Comparison of ENCODE assay signal across 22 cellular contexts in the genomic region with DNA sequence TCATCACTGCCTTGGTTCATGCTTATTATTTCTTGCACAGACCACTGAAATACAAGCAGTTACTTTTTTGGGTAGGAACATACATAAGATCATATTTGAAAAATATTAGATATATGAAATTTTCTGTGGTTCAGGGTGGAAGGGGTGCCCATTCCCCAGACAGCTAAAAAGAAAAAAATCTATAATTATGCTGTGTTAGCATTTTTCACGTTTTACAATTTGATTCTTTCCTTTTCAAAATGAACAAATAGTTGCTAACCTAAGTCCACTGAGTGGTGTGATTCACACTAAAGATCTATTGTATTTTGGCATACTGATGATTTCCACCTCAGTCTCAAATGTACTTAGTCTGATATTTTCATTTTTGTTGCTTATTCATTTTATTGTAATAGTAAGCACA.
DNase-seq lines count a peak whose midpoint lies in the region; ATAC-seq, FAIRE-seq and TF ChIP-seq lines count a peak whose summit lies in the region.
"Had no signal": no experiment of that assay in that cellular context is flagged by ENCODE, and none has a peak within 500 bp of the region (broad histone marks: within the 10 kb centered on the region; RNA-seq: fewer than 3 reads in every experiment).

No MANE protein-coding gene starts in this region.

- H3K36me3 ChIP-seq in IMR-90 (ENCODE audit: control insufficient read depth, insufficient read depth, low read length) (peaks cover 16% of the 10 kb centered on the region), K562 (ENCODE audit: control insufficient read depth, insufficient read depth, low read length) (peaks cover 24% of the 10 kb centered on the region; the same call in 2 of the 3 replicates), H1 (ENCODE audit: control insufficient read depth in 2 of 4, insufficient read depth in 4 of 4, low read length in 3 of 4) (peaks cover 0 to 6% (median 3%) of the 10 kb centered on the region in 4 experiments; a peak in 4 of 8 replicates), MG63 (peaks cover 11% of the 10 kb centered on the region; the same call in 1 of the 2 replicates)

- H3K4me2 ChIP-seq in A549 = no peak overlapping the region
- H3K4me2 ChIP-seq in IMR-90 (ENCODE audit: low read depth, low read length) = no peak overlapping the region
- no peak overlapping the region for H3K4me2 ChIP-seq in K562 (ENCODE audit: insufficient read depth, low read length)
- H3K4me2 ChIP-seq in H1 (ENCODE audit: insufficient read depth in 1 of 2, low read depth in 2 of 2, low read length in 2 of 2) = no peak overlapping the region
- H3K4me2 ChIP-seq: BLaER1 treated with 17β-estradiol and CSF1 and Interleukin-3, amounts not matched to agents 10 nM and 100 nM had no signal

- H2BK12ac ChIP-seq in H1 (ENCODE audit: low read depth, low read length) = no peak overlapping the region

- H2AK9ac ChIP-seq in IMR-90 (replicated peaks; ENCODE audit: low read depth, low read length, poor library complexity) = no peak overlapping the region

- TF ChIP-seq EP300 in A549 (IDR thresholded peaks at IDR 0.05) (no peak), K562 (IDR thresholded peaks at IDR 0.05; ENCODE audit: low read length) (no peak), H1 (IDR thresholded peaks at IDR 0.05; ENCODE audit: borderline replicate concordance in 1 of 2, low read depth in 2 of 2, low read length in 2 of 2) (no peak)

- no peak overlapping the region for H4K8ac ChIP-seq in IMR-90 (ENCODE audit: low read depth in 2 of 2, low read length in 2 of 2)
- no peak overlapping the region for H4K8ac ChIP-seq in H1 (ENCODE audit: extremely low read depth, insufficient read depth, low read length)

- no peaks in the 10 kb centered on the region for H3K4me1 ChIP-seq in A549
- no peaks in the 10 kb centered on the region for H3K4me1 ChIP-seq in IMR-90 (ENCODE audit: control insufficient read depth, insufficient read depth, low read length)
- H3K4me1 ChIP-seq in K562 (replicated peaks in 1 of 2; ENCODE audit: control insufficient read depth in 2 of 2, insufficient read depth in 2 of 2, low read length in 2 of 2) = no peaks in the 10 kb centered on the region
- peaks cover 0 to 2% (median 1%) of the 10 kb centered on the region in 4 experiments; a peak in 3 of 7 replicates for H3K4me1 ChIP-seq in H1 (replicated peaks in 1 of 4; ENCODE audit: control insufficient read depth in 3 of 4, insufficient read depth in 4 of 4, low read length in 3 of 4)
- H3K4me1 ChIP-seq: BLaER1 treated with 17β-estradiol and CSF1 and Interleukin-3, amounts not matched to agents 10 nM and 100 nM; Caco-2 had no signal

- H3K23ac ChIP-seq in IMR-90 (ENCODE audit: low read depth, low read length) (no peak overlapping the region), H1 (ENCODE audit: insufficient read length) (no peak overlapping the region)

- TF ChIP-seq CTCF in A549 (IDR thresholded peaks at IDR 0.05) = no peak
- no peak for TF ChIP-seq CTCF in IMR-90 (conservative IDR thresholded peaks at IDR 0.05; ENCODE audit: low read depth, low read length)
- TF ChIP-seq CTCF in K562 (IDR thresholded peaks at IDR 0.05 in 2 of 3, conservative IDR thresholded peaks at IDR 0.05 in 1 of 3; ENCODE audit: insufficient read depth in 2 of 3, low read depth in 1 of 3, low read length in 3 of 3) = no peak
- no peak for TF ChIP-seq CTCF in H1 (IDR thresholded peaks at IDR 0.05; ENCODE audit: control extremely low read depth in 1 of 3, insufficient read depth in 1 of 3, low read depth in 1 of 3, low read length in 3 of 3)

- H3K79me2 ChIP-seq in K562 (ENCODE audit: control insufficient read depth, insufficient read depth, low read length) (no peaks in the 10 kb centered on the region), H1 (ENCODE audit: control insufficient read depth in 1 of 2, insufficient read depth in 2 of 2, low read length in 2 of 2) (no peaks in the 10 kb centered on the region)

- no peak overlapping the region for H2BK15ac ChIP-seq in IMR-90 (ENCODE audit: low read depth, low read length)
- H2BK15ac ChIP-seq in H1 (ENCODE audit: low read length) = no peak overlapping the region

- H4K20me1 ChIP-seq in IMR-90 (ENCODE audit: insufficient read depth, low read length) (no peaks in the 10 kb centered on the region), K562 (replicated peaks; ENCODE audit: control insufficient read depth, insufficient read depth, low read length) (no peaks in the 10 kb centered on the region), H1 (replicated peaks in 1 of 2; ENCODE audit: control insufficient read depth in 1 of 2, insufficient read depth in 2 of 2, low read length in 2 of 2) (no peaks in the 10 kb centered on the region)
- H4K20me1 ChIP-seq: BLaER1 treated with 17β-estradiol and CSF1 and Interleukin-3, amounts not matched to agents 10 nM and 100 nM had no signal

- in situ Hi-C loops in IMR-90 (cut with MboI; ENCODE audit: low sequenced_read_pairs) = no loop called here
- in situ Hi-C loops in K562 (cut with MboI) = no loop called here

- H3K4me3 ChIP-seq in A549 = no peak overlapping the region
- H3K4me3 ChIP-seq in IMR-90 (ENCODE audit: insufficient read depth, low read depth, low read length) = no peak overlapping the region
- H3K4me3 ChIP-seq in K562 = no peak overlapping the region
- H3K4me3 ChIP-seq in H1 (ENCODE audit: extremely low read depth in 1 of 4, insufficient read depth in 2 of 4, low read depth in 3 of 4, low read length in 4 of 4) = no peak overlapping the region
- no peak overlapping the region for H3K4me3 ChIP-seq in MG63
- H3K4me3 ChIP-seq: BLaER1 treated with 17β-estradiol and CSF1 and Interleukin-3, amounts not matched to agents 10 nM and 100 nM had no signal

- H2AK5ac ChIP-seq in IMR-90 (ENCODE audit: low read depth, low read length) (no peak overlapping the region), H1 (ENCODE audit: low read depth, low read length) (no peak overlapping the region)

- H3K18ac ChIP-seq in IMR-90 (ENCODE audit: low read depth, low read length) (no peak overlapping the region), H1 (ENCODE audit: extremely low read depth, low read length) (no peak overlapping the region)

- no peak for ATAC-seq in A549
- ATAC-seq in IMR-90 (ENCODE audit: low read depth) = no peak
- no peak for ATAC-seq in K562
- ATAC-seq: CD8-positive, alpha-beta T cell had no signal

- DNase-seq in A549 (ENCODE audit: low read depth in 1 of 2, low spot score in 1 of 2) (no peak), IMR-90 (no peak), K562 (ENCODE audit: extremely low read depth in 1 of 4, low spot score in 3 of 4) (no peak), H1 (ENCODE audit: low read depth in 1 of 2, low spot score in 2 of 2) (no peak), MG63 (no peak), NCI-H2196 treated with DMSO at 0.1 percent for 48 hours (lab: John Stamatoyannopoulos, UW; ENCODE audit: unreplicated experiment) (no peak), SHP77 (lab: John Stamatoyannopoulos, UW) (no peak), NCI-H446 treated with DMSO at 0.1 percent for 48 hours (lab: John Stamatoyannopoulos, UW) (no peak)
- DNase-seq: 8988T; AML-193; Caco-2; Calu3; CD4-positive, alpha-beta T cell; CD8-positive, alpha-beta T cell; DMS79 treated with DMSO at 0.1 percent for 48 hours; GF-D8 had no signal

- H3K4ac ChIP-seq in IMR-90 (ENCODE audit: low read depth, low read length) = no peak overlapping the region
- H3K4ac ChIP-seq in H1 (replicated peaks; ENCODE audit: insufficient read length, low read depth, low read length) = no peak overlapping the region

- intact Hi-C loops in IMR-90 (cut with micrococcal nuclease) (no loop called here), K562 (cut with micrococcal nuclease) (no loop called here)

- no peak overlapping the region for H2BK120ac ChIP-seq in IMR-90 (ENCODE audit: low read depth, low read length)
- H2BK120ac ChIP-seq in H1 (replicated peaks; ENCODE audit: low read depth, low read length) = no peak overlapping the region

- H3K56ac ChIP-seq in IMR-90 (ENCODE audit: extremely low read depth, insufficient read depth, low read length) (no peak overlapping the region), H1 (replicated peaks; ENCODE audit: insufficient read length, low read depth, low read length) (no peak overlapping the region)

- WGBS in A549 (ENCODE audit: missing lambda C conversion rate) = 79% methylated on average over 1 of the region's 1 CpG
- WGBS in IMR-90 (ENCODE audit: extremely low coverage in 2 of 2, insufficient read length in 1 of 2), 2 experiments = no CpG with 5 or more reads among the region's 1 CpG
- 29% methylated on average over 1 of the region's 1 CpG for WGBS in K562 (ENCODE audit: insufficient coverage, low coverage, missing lambda C conversion rate)
- WGBS in H1 (ENCODE audit: extremely low coverage in 1 of 2, insufficient coverage in 1 of 2, insufficient read length in 1 of 2, insufficient replicate concordance in 2 of 2, low coverage in 1 of 2, low lambda C conversion rate in 2 of 2, missing lambda C conversion rate in 1 of 2), 2 experiments = 77% methylated on average over 1 of the region's 1 CpG; no CpG with 5 or more reads in 1 of the 2 experiments

- CTCF ChIA-PET in A549 (lab: Yijun Ruan, JAX) = no interaction called here
- CTCF ChIA-PET in IMR-90 (lab: Yijun Ruan, JAX) = no interaction called here
- CTCF ChIA-PET in K562 (lab: Yijun Ruan, JAX; ENCODE audit: low intra/inter-chr PET ratio) = no interaction called here
- CTCF ChIA-PET in H1 (lab: Charles Lee; ENCODE audit: partially characterized antibody) = no interaction called here

- H3K9me1 ChIP-seq in IMR-90 (ENCODE audit: insufficient read depth, low read length) (no peaks in the 10 kb centered on the region), K562 (ENCODE audit: control insufficient read depth, insufficient read depth, low read length) (no peaks in the 10 kb centered on the region)

- BruUV-seq in IMR-90 (replicated peaks; lab: Mats Ljungman, UMichigan) (no TSS peak), K562 (replicated peaks; lab: Mats Ljungman, UMichigan) (no TSS peak)

- H3K9ac ChIP-seq in IMR-90 (ENCODE audit: low read depth, low read length) = no peak overlapping the region
- H3K9ac ChIP-seq in K562 (ENCODE audit: insufficient read depth in 1 of 2, low read depth in 2 of 2, low read length in 2 of 2) = no peak overlapping the region
- H3K9ac ChIP-seq in H1 (replicated peaks in 1 of 4; ENCODE audit: extremely low read depth in 1 of 4, low read depth in 3 of 4, low read length in 3 of 4) = no peak overlapping the region
- H3K9ac ChIP-seq: BLaER1 treated with 17β-estradiol and CSF1 and Interleukin-3, amounts not matched to agents 10 nM and 100 nM had no signal

- H3K27me3 ChIP-seq in IMR-90 (ENCODE audit: control insufficient read depth, insufficient read depth, low read length) (no peaks in the 10 kb centered on the region), K562 (ENCODE audit: control insufficient read depth in 2 of 2, insufficient read depth in 2 of 2, low read length in 2 of 2) (no peaks in the 10 kb centered on the region), H1 (replicated peaks in 1 of 4; ENCODE audit: control insufficient read depth in 3 of 4, extremely low read depth in 1 of 4, insufficient read depth in 3 of 4, low read length in 3 of 4) (no peaks in the 10 kb centered on the region), MG63 (no peaks in the 10 kb centered on the region)
- H3K27me3 ChIP-seq: BLaER1 treated with 17β-estradiol and CSF1 and Interleukin-3, amounts not matched to agents 10 nM and 100 nM had no signal

- dilution Hi-C loops in IMR-90 (cut with HindIII; ENCODE audit: low sequenced_read_pairs, unreplicated experiment) = no loop called here

- H3K79me1 ChIP-seq in IMR-90 (ENCODE audit: low read depth in 1 of 2, low read length in 2 of 2) = no peaks in the 10 kb centered on the region
- no peaks in the 10 kb centered on the region for H3K79me1 ChIP-seq in H1 (ENCODE audit: low read depth, low read length)

- no peaks in the 10 kb centered on the region for H3K23me2 ChIP-seq in H1 (ENCODE audit: low read depth, low read length)

- H3K9me3 ChIP-seq in A549 (no peaks in the 10 kb centered on the region), IMR-90 (ENCODE audit: control insufficient read depth, insufficient read depth, low read length) (no peaks in the 10 kb centered on the region), K562 (replicated peaks; ENCODE audit: control insufficient read depth, insufficient read depth, low read depth, low read length) (no peaks in the 10 kb centered on the region), H1 (ENCODE audit: insufficient read depth in 2 of 2, low read depth in 1 of 2, low read length in 1 of 2) (no peaks in the 10 kb centered on the region), MG63 (no peaks in the 10 kb centered on the region)
- H3K9me3 ChIP-seq: BLaER1 treated with 17β-estradiol and CSF1 and Interleukin-3, amounts not matched to agents 10 nM and 100 nM; Caco-2 had no signal

- no peak overlapping the region for H4K5ac ChIP-seq in IMR-90 (ENCODE audit: low read depth, low read length)
- no peak overlapping the region for H4K5ac ChIP-seq in H1 (ENCODE audit: insufficient read length, low read depth, low read length)

- no peak for TF ChIP-seq POLR2A in A549 (IDR thresholded peaks at IDR 0.05; ENCODE audit: low read length)
- no peak for TF ChIP-seq POLR2A in IMR-90 (IDR thresholded peaks at IDR 0.05; ENCODE audit: low read depth, low read length)
- TF ChIP-seq POLR2A in K562 (conservative IDR thresholded peaks at IDR 0.05) = no peak
- TF ChIP-seq POLR2A in H1 (IDR thresholded peaks at IDR 0.05; ENCODE audit: control extremely low read depth in 1 of 2, low read depth in 2 of 2, low read length in 2 of 2) = no peak

- no peak for TF ChIP-seq RAD21 in A549 (conservative IDR thresholded peaks at IDR 0.05 in 1 of 2, IDR thresholded peaks at IDR 0.05 in 1 of 2)
- TF ChIP-seq RAD21 in IMR-90 (IDR thresholded peaks at IDR 0.05; ENCODE audit: low read length) = no peak
- TF ChIP-seq RAD21 in K562 (CRISPR knock-in tag; conservative IDR thresholded peaks at IDR 0.05 in 1 of 2, IDR thresholded peaks at IDR 0.05 in 1 of 2) = no peak
- TF ChIP-seq RAD21 in H1 (IDR thresholded peaks at IDR 0.05 in 1 of 2, conservative IDR thresholded peaks at IDR 0.05 in 1 of 2; ENCODE audit: low read depth in 2 of 2, low read length in 2 of 2) = no peak

- H3K27ac ChIP-seq in A549 (no peak overlapping the region), IMR-90 (ENCODE audit: insufficient read depth, low read length) (no peak overlapping the region), K562 (ENCODE audit: extremely low read depth, low read depth, low read length) (no peak overlapping the region), H1 (ENCODE audit: low read depth, low read length) (no peak overlapping the region)
- H3K27ac ChIP-seq: BLaER1 treated with 17β-estradiol and CSF1 and Interleukin-3, amounts not matched to agents 10 nM and 100 nM; C4-2B had no signal

- H4K91ac ChIP-seq in IMR-90 (ENCODE audit: insufficient read depth, low read depth, low read length) = no peak overlapping the region
- H4K91ac ChIP-seq in H1 (replicated peaks; ENCODE audit: insufficient read length, low read length) = no peak overlapping the region

- FAIRE-seq in A549 (lab: Jason Lieb, UNC) = no peak
- no peak for FAIRE-seq in K562 (lab: Jason Lieb, UNC)
- FAIRE-seq in H1 (lab: Jason Lieb, UNC) = no peak
- FAIRE-seq: A204.1, D721Med, G401.6, GM19239 had no signal

- no peak overlapping the region for H2BK20ac ChIP-seq in IMR-90 (ENCODE audit: low read depth, low read length)
- H2BK20ac ChIP-seq in H1 (ENCODE audit: low read length) = no peak overlapping the region

- H3K14ac ChIP-seq in IMR-90 (replicated peaks; ENCODE audit: low read depth, low read length) (no peak overlapping the region), H1 (ENCODE audit: insufficient read length) (no peak overlapping the region)

- H2BK5ac ChIP-seq in IMR-90 (ENCODE audit: low read depth, low read length, poor library complexity, severe bottlenecking) (no peak overlapping the region), H1 (ENCODE audit: low read depth, low read length) (no peak overlapping the region)

- POLR2A ChIA-PET in A549 (lab: Yijun Ruan, JAX) (no interaction called here), IMR-90 (lab: Charles Lee; ENCODE audit: unreplicated experiment) (no interaction called here), K562 (lab: Yijun Ruan, JAX) (no interaction called here), H1 (lab: Charles Lee; ENCODE audit: partially characterized antibody) (no interaction called here)

- H2AFZ ChIP-seq in IMR-90 (replicated peaks; ENCODE audit: low read length, poor library complexity) (no peak overlapping the region), K562 (ENCODE audit: low read depth, low read length) (no peak overlapping the region), H1 (ENCODE audit: low read length) (no peak overlapping the region)
